Comparison of ENCODE assay signal across 8 cellular contexts in the genomic region with DNA sequence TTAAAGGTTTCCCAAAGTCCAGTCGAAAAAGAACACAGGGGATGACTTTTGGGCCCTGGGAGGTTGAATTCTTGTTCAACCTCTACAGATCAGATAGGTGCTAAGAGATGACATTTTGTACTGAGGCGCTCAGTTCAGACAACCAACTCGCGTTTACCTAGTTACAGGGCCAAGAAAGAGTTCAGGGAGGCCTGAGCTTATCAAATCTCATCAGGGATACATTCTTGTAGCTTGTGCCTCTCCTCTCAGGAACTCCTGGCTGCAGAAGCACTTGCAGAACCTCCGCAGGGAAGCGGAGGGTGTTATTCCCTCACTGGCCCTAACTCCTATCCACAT. TPM values are rescaled to one million over a fixed set of nuclear protein-coding genes. Genes with fewer than 3 reads are reported as not detected.
DNase-seq lines count a peak whose midpoint lies in the region; ATAC-seq and TF ChIP-seq lines count a peak whose summit lies in the region.

No MANE protein-coding gene starts in this region.

- peaks cover 58% of the 10 kb centered on the region for H3K36me3 Mint-ChIP-seq in Caco-2 (ENCODE audit: insufficient read depth, unreplicated experiment)

- peak overlapping the region; percentile 97 for H2AFZ ChIP-seq in osteoblast (ENCODE audit: low read length)

- H3K4me3 Mint-ChIP-seq in Caco-2 (ENCODE audit: unreplicated experiment): peak overlapping the region; percentile 100

- H3K4me3 ChIP-seq in Caco-2 (ENCODE audit: low read depth, low read length): peak overlapping the region; percentile 100
- peak overlapping the region; percentile 72 to 87 for H3K4me3 ChIP-seq in Panc1 (ENCODE audit: low read depth in 2 of 2, low read length in 2 of 2)
- H3K4me3 ChIP-seq in osteoblast (ENCODE audit: insufficient read depth, low read length): peak overlapping the region; percentile 99

- POLR2A ChIA-PET in Caco-2 (lab: Charles Lee): interaction anchor here (0.6 to 0.9 kb wide), 3 partner anchors 10 to 72 kb away, joined by 3 read pairs; partner anchors contain the start of gene ZNF551
- POLR2A ChIA-PET in Panc1 (lab: Charles Lee): interaction anchor here (0.6 kb wide), 1 partner anchor 57 kb away, joined by 5 read pairs; no protein-coding TSS in a partner anchor

- CTCF ChIA-PET in Caco-2 (lab: Charles Lee): no interaction called here
- CTCF ChIA-PET in Panc1 (lab: Charles Lee): no interaction called here

- in situ Hi-C loops in Panc1 (cut with HindIII; ENCODE audit: low pct_unique_long_range_greater_than_20kb, low sequenced_read_pairs): no loop called here

- peaks cover 4% of the 10 kb centered on the region; the same call in 1 of the 2 replicates for H3K4me1 ChIP-seq in Caco-2
- H3K4me1 ChIP-seq in Panc1 (ENCODE audit: control insufficient read depth, insufficient read depth, low read length): 0 out of 2 replicates have a peak, but pooled peaks cover 2% of the 10 kb centered on the region
- peaks cover 8% of the 10 kb centered on the region for H3K4me1 ChIP-seq in osteoblast (ENCODE audit: insufficient read depth, low read length)

- TF ChIP-seq POLR2A in erythroblast (IDR thresholded peaks at IDR 0.05; ENCODE audit: low read length): no peak

- ATAC-seq in Panc1: no peak
- no peak for ATAC-seq in HG02642 (IDR thresholded peaks at IDR 0.05; ENCODE audit: poor library complexity, unreplicated experiment)
- ATAC-seq in GM21786 (IDR thresholded peaks at IDR 0.05; ENCODE audit: unreplicated experiment): no peak

- TF ChIP-seq CTCF in Caco-2 (IDR thresholded peaks at IDR 0.05; ENCODE audit: insufficient read depth in 1 of 2, low read depth in 1 of 2, low read length in 1 of 2, severe bottlenecking in 1 of 2, unreplicated experiment in 1 of 2) (no peak), Panc1 (IDR thresholded peaks at IDR 0.05) (no peak), osteoblast (IDR thresholded peaks at IDR 0.05; ENCODE audit: extremely low read depth, low read depth, low read length) (no peak)

- H3K9me3 Mint-ChIP-seq in Caco-2 (ENCODE audit: unreplicated experiment): peaks cover 7% of the 10 kb centered on the region

- intact Hi-C loops in Caco-2 (cut with micrococcal nuclease; ENCODE audit: unreplicated experiment): loop anchor here (2.0 to 5.0 kb wide), 3 partner anchors 65 to 169 kb away; partner anchors contain the start of genes ZNF416 and ZNF552
- intact Hi-C loops in Panc1 (cut with micrococcal nuclease; ENCODE audit: unreplicated experiment): no loop called here

- H3K36me3 ChIP-seq in Caco-2 (ENCODE audit: control insufficient read depth, insufficient read depth, low read length): peaks cover 7% of the 10 kb centered on the region
- H3K36me3 ChIP-seq in Panc1 (ENCODE audit: control insufficient read depth, insufficient read depth, low read length): peaks cover 9% of the 10 kb centered on the region
- peaks cover 37% of the 10 kb centered on the region for H3K36me3 ChIP-seq in osteoblast (ENCODE audit: insufficient read depth, low read length)

- H3K27ac Mint-ChIP-seq in Caco-2 (ENCODE audit: unreplicated experiment): peak overlapping the region; percentile 99

- no TSS peak for BruUV-seq in Caco-2 (replicated peaks; lab: Mats Ljungman, UMichigan)
- no TSS peak for BruUV-seq in Panc1 (replicated peaks; lab: Mats Ljungman, UMichigan)

- H3K27ac ChIP-seq in Panc1 (ENCODE audit: low read length) (peak overlapping the region; percentile 86), osteoblast (ENCODE audit: low read depth, low read length) (peak overlapping the region; percentile 68)

- no peaks in the 10 kb centered on the region for H3K27me3 Mint-ChIP-seq in Caco-2 (ENCODE audit: insufficient read depth, unreplicated experiment)

- H3K9me3 ChIP-seq in Caco-2 (peaks cover under 1% of the 10 kb centered on the region; the same call in 1 of the 2 replicates), Panc1 (ENCODE audit: control insufficient read depth, insufficient read depth, low read depth, low read length) (peaks cover 43% of the 10 kb centered on the region), osteoblast (ENCODE audit: low read depth, low read length) (peaks cover under 1% of the 10 kb centered on the region)

- H3K79me2 ChIP-seq in osteoblast (ENCODE audit: insufficient read depth, low read length): peaks cover 45% of the 10 kb centered on the region

- H3K4me2 ChIP-seq in osteoblast (ENCODE audit: insufficient read depth, low read length): peak overlapping the region; percentile 98

- peaks cover 12% of the 10 kb centered on the region for H3K4me1 Mint-ChIP-seq in Caco-2 (ENCODE audit: low read depth, unreplicated experiment)

- H4K20me1 ChIP-seq in osteoblast (ENCODE audit: insufficient read depth, low read length): peaks cover 5% of the 10 kb centered on the region

- no peaks in the 10 kb centered on the region for H3K27me3 ChIP-seq in Caco-2 (replicated peaks; ENCODE audit: control insufficient read depth, insufficient read depth, low read length)
- H3K27me3 ChIP-seq in Panc1 (ENCODE audit: control insufficient read depth, insufficient read depth, low read length): no peaks in the 10 kb centered on the region
- no peaks in the 10 kb centered on the region for H3K27me3 ChIP-seq in osteoblast (ENCODE audit: insufficient read depth, low read length)

- DNase-seq in Caco-2: no peak
- DNase-seq in Panc1 (ENCODE audit: low read depth, low spot score): no peak
- peak; percentile 62 to 63 for DNase-seq in erythroblast (lab: John Stamatoyannopoulos, UW)
- DNase-seq in osteoblast (ENCODE audit: insufficient read length, low spot score, missing footprints): no peak
- DNase-seq in cerebellar cortex (ENCODE audit: low spot score): no peak
- DNase-seq in GF-D8 (lab: John Stamatoyannopoulos, UW): no peak

RNA-seq across cellular contexts. Expression of gene ZNF776, which starts 0.8 kb away (rescaled TPM):
- total RNA-seq in Caco-2 (2022) (15.6 and 16.0 TPM in 2 replicates), Panc1 (2021; ENCODE audit: unreplicated experiment) (19.5 TPM), osteoblast (15.9 and 16.3 TPM in 2 replicates)
- polyA plus RNA-seq in Panc1 (2012; ENCODE audit: insufficient read length): 9.1 TPM

RNA-seq across cellular contexts. Expression of gene ZNF671, which starts 20.0 kb away (rescaled TPM):
- total RNA-seq in Caco-2 (2022) (not detected in 2 replicates), Panc1 (2021; ENCODE audit: unreplicated experiment) (not detected), osteoblast (11.2 TPM in 2 replicates)
- 0.59 TPM for polyA plus RNA-seq in Panc1 (2012; ENCODE audit: insufficient read length)

RNA-seq across cellular contexts. Expression of gene ZNF586, which starts 22.0 kb away (rescaled TPM):
- total RNA-seq in Caco-2 (2022): 6.2 and 9.1 TPM in 2 replicates
- total RNA-seq in Panc1 (2021; ENCODE audit: unreplicated experiment): 10.7 TPM
- polyA plus RNA-seq in Panc1 (2012; ENCODE audit: insufficient read length): 12.3 TPM
- total RNA-seq in osteoblast: 19.5 and 21.5 TPM in 2 replicates

RNA-seq across cellular contexts. Expression of gene ZNF154, which starts 38.4 kb away (rescaled TPM):
- total RNA-seq in Caco-2 (2022) (not detected in 2 replicates), Panc1 (2021; ENCODE audit: unreplicated experiment) (not detected), osteoblast (6.8 and 7.6 TPM in 2 replicates)
- polyA plus RNA-seq in Panc1 (2012; ENCODE audit: insufficient read length): 0.12 TPM

Comparison
In these comparisons a context has a peak if more than half of its experiments do, and no peak if none do; other contexts are left out.
1. DNase-seq: peak in erythroblast (2 of 2); none in Caco-2 (0 of 2), Panc1 (single experiment), osteoblast (single experiment), cerebellar cortex (single experiment) and GF-D8 (single experiment).
2. RNA of gene ZNF671, which starts 20.0 kb away (total RNA-seq): 11.2 TPM in osteoblast; not detected in Panc1 (single experiment) and not detected in Caco-2; every median in the first group is over 10 times any median in the second.
3. Peak in every context shown above with its lines, with median percentiles within 50 percentile points of each other: H3K4me3 ChIP-seq.